Comparison of ENCODE assay signal across 21 cellular contexts in genomic region chr20:57248132-57248797, GRCh38. TPM values are rescaled to one million over a fixed set of nuclear protein-coding genes. Genes with fewer than 3 reads are reported as not detected.
"Had no signal": no experiment of that assay in that cellular context is flagged by ENCODE, and none has a peak within 500 bp of the region (broad histone marks: within the 10 kb centered on the region; RNA-seq: fewer than 3 reads in every experiment).

No MANE protein-coding gene starts in this region.

- H3K27me3 Mint-ChIP-seq: progenitor cell of endocrine pancreas had no signal

- H3K27ac ChIP-seq: brain microvascular endothelial cell, skin epidermis, tibial artery had no signal

- H3K4me3 ChIP-seq: right atrium auricular region, skin epidermis, tibial artery had no signal

- H3K4me1 ChIP-seq: tibial artery had no signal

- H3K36me3 Mint-ChIP-seq: activated naive CD8-positive, alpha-beta T cell treated with anti-CD3 and anti-CD28 coated beads, Interleukin-2, amount 10 ng/mL, durations not matched to agents 7 days and 5 days had no signal

- ATAC-seq: activated CD8-positive, alpha-beta T cell treated with anti-CD3 and anti-CD28 coated beads, Interleukin-2, amount 10 ng/mL, durations not matched to agents 7 days and 5 days; stimulated activated naive B cell treated with anti-CD40 and anti-IgM and Interleukin-4, amounts not matched to agents 10 μg/mL and 1 μg/mL and 100 μg/mL, for 72 hours; T-helper 17 cell had no signal

- H3K27me3 ChIP-seq: brain microvascular endothelial cell, right atrium auricular region had no signal

- H3K9me3 ChIP-seq: right atrium auricular region had no signal

- H3K9me3 Mint-ChIP-seq: activated naive CD8-positive, alpha-beta T cell treated with anti-CD3 and anti-CD28 coated beads, Interleukin-2, amount 10 ng/mL, durations not matched to agents 7 days and 5 days; central memory CD8-positive, alpha-beta T cell had no signal

- H3K27ac Mint-ChIP-seq: activated CD8-positive, alpha-beta T cell treated with anti-CD3 and anti-CD28 coated beads, Interleukin-2, amount 10 ng/mL, durations not matched to agents 7 days and 5 days; activated naive CD8-positive, alpha-beta T cell treated with anti-CD3 and anti-CD28 coated beads, Interleukin-2, amount 10 ng/mL, durations not matched to agents 7 days and 5 days; progenitor cell of endocrine pancreas; stimulated activated naive B cell treated with anti-CD40 and anti-IgM and Interleukin-4, amounts not matched to agents 10 μg/mL and 1 μg/mL and 100 μg/mL, for 72 hours; T-helper 17 cell had no signal

- DNase-seq: activated CD4-positive, alpha-beta T cell treated with anti-CD3 and anti-CD28 coated beads for 48 hours; activated CD8-positive, alpha-beta memory T cell treated with anti-CD3 and anti-CD28 coated beads, Interleukin-2, amount 50 U/mL, for 4 hours; activated CD8-positive, alpha-beta T cell treated with anti-CD3 and anti-CD28 coated beads, Interleukin-2, amount 10 ng/mL, durations not matched to agents 7 days and 5 days; activated effector memory CD4-positive, alpha-beta T cell treated with anti-CD3 and anti-CD28 coated beads, Interleukin-2, amount 50 U/mL, for 16 hours; activated naive CD8-positive, alpha-beta T cell treated with anti-CD3 and anti-CD28 coated beads, Interleukin-2, amount 10 ng/mL, durations not matched to agents 7 days and 5 days; activated T-cell treated with anti-CD3 and anti-CD28 coated beads, Interleukin-2, amount 50 U/mL, for 48 hours; brain microvascular endothelial cell; effector CD8-positive, alpha-beta T cell; foreskin fibroblast; mesendoderm; nephron progenitor cell; stimulated activated CD4-positive, alpha-beta T cell treated with anti-CD3 and anti-CD28 coated beads, Interleukin-15, amount 100 ng/mL, for 24 hours; stimulated activated CD4-positive, alpha-beta T cell treated with anti-CD3 and anti-CD28 coated beads, Interleukin-4, amount 100 ng/mL, for 1 hour; stimulated activated naive B cell treated with anti-CD40 and anti-IgM and Interleukin-4, amounts not matched to agents 10 μg/mL and 1 μg/mL and 100 μg/mL, for 72 hours; T-helper 17 cell; tibial artery had no signal

- H3K4me1 Mint-ChIP-seq: T-helper 17 cell had no signal

- H3K4me3 Mint-ChIP-seq: activated CD8-positive, alpha-beta T cell treated with anti-CD3 and anti-CD28 coated beads, Interleukin-2, amount 10 ng/mL, durations not matched to agents 7 days and 5 days; activated naive CD8-positive, alpha-beta T cell treated with anti-CD3 and anti-CD28 coated beads, Interleukin-2, amount 10 ng/mL, durations not matched to agents 7 days and 5 days; central memory CD8-positive, alpha-beta T cell; nephron progenitor cell; stimulated activated naive B cell treated with anti-CD40 and anti-IgM and Interleukin-4, amounts not matched to agents 10 μg/mL and 1 μg/mL and 100 μg/mL, for 72 hours; T-helper 17 cell had no signal

- H3K36me3 ChIP-seq: brain microvascular endothelial cell, right atrium auricular region, tibial artery had no signal

RNA-seq across cellular contexts. Expression of gene BMP7, which starts 18.2 kb away (rescaled TPM):
- total RNA-seq: activated CD8-positive, alpha-beta T cell treated with anti-CD3 and anti-CD28 coated beads, Interleukin-2, amount 10 ng/mL, durations not matched to agents 7 days and 5 days; activated naive CD8-positive, alpha-beta T cell treated with anti-CD3 and anti-CD28 coated beads, Interleukin-2, amount 10 ng/mL, durations not matched to agents 7 days and 5 days; liver; T-helper 17 cell had no signal
